ENCODE assay signal across 1 cellular context in the genomic region with DNA sequence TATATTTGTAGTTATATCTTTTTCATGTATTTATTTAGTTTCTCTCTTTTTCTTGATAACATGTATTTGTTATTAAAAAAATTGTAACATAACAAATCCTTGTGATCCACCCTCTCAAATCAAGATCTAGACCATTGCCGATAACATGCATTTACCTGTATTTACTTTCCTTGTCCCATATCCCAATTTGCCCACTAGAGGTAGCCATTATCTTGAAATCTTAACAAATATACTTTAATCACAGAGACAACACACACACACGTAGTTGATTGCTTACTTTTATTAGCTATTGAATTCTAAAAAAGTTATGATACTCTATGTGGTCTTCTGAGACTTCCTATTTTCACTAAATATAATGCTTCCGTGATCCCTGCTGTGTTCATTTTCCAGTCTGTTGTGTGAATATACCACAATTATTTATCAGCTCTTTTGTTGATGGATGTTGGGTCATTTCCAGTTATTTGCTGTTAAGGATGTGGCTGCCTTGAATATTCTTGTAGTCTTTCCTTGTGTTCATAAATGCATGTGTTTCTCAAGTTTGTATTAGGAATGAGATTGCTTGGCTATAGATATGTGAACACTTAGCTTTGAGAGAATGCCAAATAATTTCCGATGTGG.
TF ChIP-seq lines count a peak whose summit lies in the region.

No MANE protein-coding gene starts in this region.

TF ChIP-seq in HepG2, 621 proteins besides CTCF, POLR2A, EP300 and RAD21:
- no peak for TF ChIP-seq FOXA1 (IDR thresholded peaks at IDR 0.05)
- TF ChIP-seq FOXA1 (CRISPR knock-in tag; IDR thresholded peaks at IDR 0.05): peak; percentile 38; the same call in 1 of the 2 replicates
- TF ChIP-seq, protein P1, sequence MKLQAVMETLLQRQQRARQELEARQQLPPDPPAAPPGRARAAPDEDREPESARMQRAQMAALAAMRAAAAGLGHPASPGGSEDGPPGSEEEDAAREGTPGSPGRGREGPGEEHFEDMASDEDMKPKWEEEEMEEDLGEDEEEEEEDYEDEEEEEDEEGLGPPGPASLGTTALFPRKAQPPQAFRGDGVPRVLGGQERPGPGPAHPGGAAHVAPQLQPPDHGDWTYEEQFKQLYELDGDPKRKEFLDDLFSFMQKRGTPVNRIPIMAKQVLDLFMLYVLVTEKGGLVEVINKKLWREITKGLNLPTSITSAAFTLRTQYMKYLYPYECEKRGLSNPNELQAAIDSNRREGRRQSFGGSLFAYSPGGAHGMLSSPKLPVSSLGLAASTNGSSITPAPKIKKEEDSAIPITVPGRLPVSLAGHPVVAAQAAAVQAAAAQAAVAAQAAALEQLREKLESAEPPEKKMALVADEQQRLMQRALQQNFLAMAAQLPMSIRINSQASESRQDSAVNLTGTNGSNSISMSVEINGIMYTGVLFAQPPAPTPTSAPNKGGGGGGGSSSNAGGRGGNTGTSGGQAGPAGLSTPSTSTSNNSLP (IDR thresholded peaks at IDR 0.05; ENCODE audit: low read depth, low read length): 0 out of 2 replicates have a peak, but pooled peaks have one; percentile 41
- TF ChIP-seq SOX5 (CRISPR knock-in tag; IDR thresholded peaks at IDR 0.05; ENCODE audit: borderline replicate concordance): no peak
- TF ChIP-seq STAG1 (CRISPR knock-in tag; IDR thresholded peaks at IDR 0.05): peak; percentile 44
